Comparison of ENCODE assay signal across 21 cellular contexts in the genomic region with DNA sequence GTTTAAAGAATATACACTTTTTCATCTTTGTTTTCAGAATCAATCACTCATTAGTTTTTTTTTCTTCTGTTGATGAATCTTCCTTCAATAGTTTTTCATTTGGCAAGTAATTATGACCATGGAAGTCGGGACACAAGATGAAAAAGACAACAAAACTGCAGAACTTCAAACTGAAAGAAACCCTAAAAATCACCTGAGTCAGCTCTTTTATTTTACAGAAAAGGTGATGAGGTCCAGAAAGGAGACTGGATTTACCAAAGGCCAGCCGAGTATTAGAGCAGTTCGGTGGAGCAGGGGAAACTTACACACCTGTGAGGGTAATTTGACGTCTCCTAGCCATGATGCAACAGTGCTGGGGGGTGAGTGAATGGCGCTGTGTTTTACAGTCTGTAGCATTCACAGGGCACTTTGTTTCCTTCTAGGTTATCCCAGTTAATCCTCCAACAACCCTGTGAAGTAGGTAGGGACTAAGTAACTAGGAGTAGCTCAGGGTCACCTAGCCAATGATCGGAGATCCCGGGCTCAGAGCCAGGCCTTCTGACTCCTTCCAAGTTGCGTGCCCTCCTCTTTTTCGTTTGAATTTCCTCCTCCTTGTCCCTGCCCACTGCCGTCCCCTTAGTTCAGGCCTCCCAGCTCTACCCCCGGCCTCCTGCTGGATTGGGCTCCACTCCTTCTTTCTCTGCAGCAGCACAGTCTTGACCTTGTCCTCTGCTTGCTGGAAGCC. TPM values are rescaled to one million over a fixed set of nuclear protein-coding genes. Genes with fewer than 3 reads are reported as not detected.
"Had no signal": no experiment of that assay in that cellular context is flagged by ENCODE, and none has a peak within 500 bp of the region (broad histone marks: within the 10 kb centered on the region; RNA-seq: fewer than 3 reads in every experiment).

No MANE protein-coding gene starts in this region.

- H3K27ac ChIP-seq: adrenal gland, colonic mucosa, neutrophil, parathyroid adenoma, skin epidermis, suprapubic skin had no signal

- H3K9me3 Mint-ChIP-seq: activated CD4-positive, alpha-beta memory T cell treated with anti-CD3 and anti-CD28 coated beads, Interleukin-2, amount 10 ng/mL, durations not matched to agents 7 days and 5 days; activated T-cell treated with anti-CD3 and anti-CD28 coated beads, Interleukin-2, amount 50 U/mL, for 24 hours; naive thymus-derived CD8-positive, alpha-beta T cell; type B pancreatic cell had no signal

- H3K27me3 Mint-ChIP-seq: type B pancreatic cell had no signal

- H3K36me3 ChIP-seq: adrenal gland, colonic mucosa, neutrophil, suprapubic skin had no signal

- H3K4me1 ChIP-seq: adrenal gland, colonic mucosa, parathyroid adenoma, suprapubic skin had no signal

- ATAC-seq: naive thymus-derived CD8-positive, alpha-beta T cell; stimulated activated naive CD8-positive, alpha-beta T cell treated with anti-CD3 and anti-CD28 coated beads, Interleukin-15, Interleukin-2, amounts not matched to agents 100 U/mL and 50 U/mL, for 24 hours had no signal

- DNase-seq: activated CD4-positive, alpha-beta memory T cell treated with anti-CD3 and anti-CD28 coated beads, Interleukin-2, amount 10 ng/mL, durations not matched to agents 7 days and 5 days; activated CD4-positive, alpha-beta T cell treated with anti-CD3 and anti-CD28 coated beads for 4 hours; activated naive CD4-positive, alpha-beta T cell treated with anti-CD3 and anti-CD28 coated beads, Interleukin-2, amount 50 U/mL, for 16 hours; activated T-cell treated with anti-CD3 and anti-CD28 coated beads, Interleukin-2, amount 50 U/mL, for 24 hours; adrenal gland; caudate nucleus; colonic mucosa; foreskin melanocyte; left cardiac atrium; mammary epithelial cell; naive thymus-derived CD8-positive, alpha-beta T cell; retina; stimulated activated CD4-positive, alpha-beta T cell treated with anti-CD3 and anti-CD28 coated beads, Interleukin-15, amount 100 ng/mL, for 24 hours; stimulated activated CD4-positive, alpha-beta T cell treated with anti-CD3 and anti-CD28 coated beads, Interleukin-4, amount 100 ng/mL, for 24 hours; stimulated activated naive CD8-positive, alpha-beta T cell treated with anti-CD3 and anti-CD28 coated beads, Interleukin-15, Interleukin-2, amounts not matched to agents 100 U/mL and 50 U/mL, for 24 hours had no signal

- H3K27ac Mint-ChIP-seq: activated CD4-positive, alpha-beta memory T cell treated with anti-CD3 and anti-CD28 coated beads, Interleukin-2, amount 10 ng/mL, durations not matched to agents 7 days and 5 days; activated T-cell treated with anti-CD3 and anti-CD28 coated beads, Interleukin-2, amount 50 U/mL, for 24 hours; type B pancreatic cell had no signal

- H3K4me3 Mint-ChIP-seq: activated CD4-positive, alpha-beta memory T cell treated with anti-CD3 and anti-CD28 coated beads, Interleukin-2, amount 10 ng/mL, durations not matched to agents 7 days and 5 days; activated T-cell treated with anti-CD3 and anti-CD28 coated beads, Interleukin-2, amount 50 U/mL, for 24 hours; naive thymus-derived CD8-positive, alpha-beta T cell; type B pancreatic cell had no signal

- H3K9me3 ChIP-seq: adrenal gland, colonic mucosa, neutrophil, suprapubic skin had no signal

- H3K4me3 ChIP-seq: adrenal gland, colonic mucosa, skin epidermis, suprapubic skin had no signal

- H3K27me3 ChIP-seq: adrenal gland, colonic mucosa had no signal

- FAIRE-seq: endothelial cell of umbilical vein had no signal

RNA-seq across cellular contexts. Expression of a gene that starts 14.0 kb away (rescaled TPM):
- total RNA-seq: endothelial cell of umbilical vein had no signal
- polyA plus RNA-seq: mammary epithelial cell had no signal
